ENCODE assay signal across 21 cellular contexts in the genomic region with DNA sequence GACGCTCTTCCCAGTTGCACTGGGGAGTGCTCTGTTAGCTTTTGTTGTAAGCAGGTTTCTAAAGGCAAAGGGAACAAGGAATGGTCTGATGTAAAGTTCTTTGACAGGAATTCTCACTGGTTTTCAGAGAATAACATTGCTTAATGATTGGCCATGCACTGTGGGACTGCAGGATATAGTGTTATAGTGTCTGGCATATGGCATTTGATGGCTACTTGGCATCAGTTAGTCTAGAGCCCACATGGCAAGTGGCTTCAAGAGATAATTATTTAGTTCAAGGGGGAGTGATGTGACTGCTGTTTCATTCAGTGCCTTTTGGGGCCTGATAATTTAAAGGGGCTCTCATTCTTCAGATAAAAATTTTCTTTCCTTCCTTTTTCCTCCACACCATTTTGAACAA.
"Had no signal": no experiment of that assay in that cellular context is flagged by ENCODE, and none has a peak within 500 bp of the region (broad histone marks: within the 10 kb centered on the region; RNA-seq: fewer than 3 reads in every experiment).

No MANE protein-coding gene starts in this region.

- H3K4me3 ChIP-seq: body of pancreas, cardiac muscle cell, hepatocyte, lung, spleen, testis, vagina had no signal

- H3K4me2 ChIP-seq: hepatocyte had no signal

- H3K36me3 ChIP-seq: cardiac muscle cell, spleen, vagina had no signal

- H3K4me1 ChIP-seq: body of pancreas, testis, vagina had no signal

- FAIRE-seq: endometrium had no signal

- H3K27me3 ChIP-seq: body of pancreas, cardiac muscle cell, hepatocyte, spleen, testis, vagina had no signal

- H3K79me2 ChIP-seq: hepatocyte had no signal

- H3K27ac ChIP-seq: body of pancreas, cardiac muscle cell, hepatocyte, spleen, testis, vagina had no signal

- DNase-seq: activated CD4-positive, alpha-beta T cell treated with anti-CD3 and anti-CD28 coated beads for 1 hour; activated CD4-positive, alpha-beta T cell treated with anti-CD3 and anti-CD28 coated beads, Interleukin-2, amount 50 U/mL, for 1 hour; activated gamma-delta T cell treated with Interleukin-2 at 50 U/mL for 16 hours; activated T-cell treated with anti-CD3 and anti-CD28 coated beads, Interleukin-2, amount 50 U/mL, for 1 hour; anterior cingulate cortex; body of pancreas; effector CD4-positive, alpha-beta T cell; foreskin fibroblast; immature natural killer cell; naive thymus-derived CD8-positive, alpha-beta T cell; retina; spleen; stimulated activated CD4-positive, alpha-beta T cell treated with anti-CD3 and anti-CD28 coated beads, Interleukin-4, amount 100 ng/mL, for 1 hour; stimulated activated naive CD4-positive, alpha-beta T cell; testis; trophoblast cell had no signal

- H2AFZ ChIP-seq: hepatocyte had no signal

- H3K9me3 ChIP-seq: body of pancreas, testis, vagina had no signal
